27 cellular contexts compared by ENCODE assay signal in the genomic region with DNA sequence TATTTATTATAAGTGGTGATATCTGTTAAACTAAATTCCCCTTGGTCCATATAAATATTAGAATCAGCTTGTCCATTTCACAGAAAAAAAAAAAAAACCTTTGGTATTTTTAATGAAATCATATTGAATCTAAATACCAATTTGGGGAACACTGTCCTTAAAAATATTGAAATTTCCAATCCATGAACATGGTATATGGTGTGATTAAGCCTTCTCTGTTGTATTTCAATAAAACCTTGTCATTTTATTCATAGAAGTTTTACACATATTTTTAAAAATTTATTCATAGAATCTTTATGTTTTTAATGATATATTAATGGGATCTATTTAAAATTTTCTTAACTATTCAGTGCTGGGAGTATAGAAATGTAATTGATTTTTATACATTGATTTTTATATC.
"Had no signal": no experiment of that assay in that cellular context is flagged by ENCODE, and none has a peak within 500 bp of the region (broad histone marks: within the 10 kb centered on the region; RNA-seq: fewer than 3 reads in every experiment).

No MANE protein-coding gene starts in this region.

- ATAC-seq: effector memory CD8-positive, alpha-beta T cell; esophagus mucosa; gastroesophageal sphincter; heart left ventricle; left colon; natural killer cell; right lobe of liver; stimulated activated naive CD8-positive, alpha-beta T cell treated with anti-CD3 and anti-CD28 coated beads, Interleukin-15, amount 100 ng/mL, for 72 hours had no signal

- H3K27me3 ChIP-seq: ovary, right lobe of liver, vagina had no signal

- DNase-seq: cortex of kidney; effector memory CD8-positive, alpha-beta T cell; foreskin fibroblast; heart left ventricle; hippocampal formation; kidney glomerular epithelial cell; left colon; natural killer cell; occipital lobe; ovary; right lobe of liver; small intestine; stimulated activated CD4-positive, alpha-beta T cell treated with anti-CD3 and anti-CD28 coated beads, Interleukin-12 subunit alpha, Interleukin-12 subunit beta, amount 100 ng/mL, for 4 hours; stimulated activated CD4-positive, alpha-beta T cell treated with anti-CD3 and anti-CD28 coated beads, Interleukin-1b, Interleukin-23, amount 100 ng/mL, for 48 hours; stimulated activated CD4-positive, alpha-beta T cell treated with anti-CD3 and anti-CD28 coated beads, Interleukin-4, amount 100 ng/mL, for 1 hour; stimulated activated CD8-positive, alpha-beta memory T cell treated with anti-CD3 and anti-CD28 coated beads, Interleukin-4, amount 100 ng/mL, for 48 hours; stimulated activated naive CD4-positive, alpha-beta T cell; stimulated activated naive CD8-positive, alpha-beta T cell treated with anti-CD3 and anti-CD28 coated beads, Interleukin-15, amount 100 ng/mL, for 72 hours; thyroid gland; trophoblast cell had no signal

- H3K4me3 ChIP-seq: gastroesophageal sphincter, heart left ventricle, lung, ovary, right lobe of liver, suprapubic skin, thyroid gland, vagina had no signal

- H3K4me1 ChIP-seq: vagina had no signal

- H3K36me3 ChIP-seq: gastroesophageal sphincter, heart left ventricle, ovary, right lobe of liver, suprapubic skin, thyroid gland, vagina had no signal

- FAIRE-seq: islet of Langerhans, small intestine had no signal

- H3K9me3 ChIP-seq: ovary, right lobe of liver, suprapubic skin, thyroid gland, vagina had no signal

- H3K27ac ChIP-seq: epithelial cell of prostate, gastroesophageal sphincter, heart left ventricle, ovary, right lobe of liver, suprapubic skin, thyroid gland, vagina had no signal
